In genomic region chr3:5520237-5520636, GRCh38 we compare ENCODE assay signal across 25 cellular contexts.
"Had no signal": no experiment of that assay in that cellular context is flagged by ENCODE, and none has a peak within 500 bp of the region (broad histone marks: within the 10 kb centered on the region; RNA-seq: fewer than 3 reads in every experiment).

No MANE protein-coding gene starts in this region.

- H3K79me2 ChIP-seq: hepatocyte had no signal

- H3K36me3 ChIP-seq: colonic mucosa, esophagus muscularis mucosa, left lung, right lobe of liver, thyroid gland, upper lobe of right lung had no signal

- H3K4me2 ChIP-seq: hepatocyte had no signal

- ATAC-seq: activated CD8-positive, alpha-beta memory T cell treated with anti-CD3 and anti-CD28 coated beads, Interleukin-2, amount 10 ng/mL, durations not matched to agents 7 days and 5 days; activated CD8-positive, alpha-beta T cell treated with anti-CD3 and anti-CD28 coated beads for 36 hours; left lung; naive thymus-derived CD4-positive, alpha-beta T cell; right lobe of liver; upper lobe of right lung had no signal

- H3K27ac ChIP-seq: colonic mucosa, dorsolateral prefrontal cortex, esophagus muscularis mucosa, hepatocyte, left lung, right lobe of liver, skin epidermis, thyroid gland, upper lobe of right lung, VCaP had no signal

- H3K4me3 ChIP-seq: colonic mucosa, dorsolateral prefrontal cortex, esophagus muscularis mucosa, hepatocyte, left lung, lung, right lobe of liver, skin epidermis, thyroid gland, upper lobe of right lung had no signal

- H3K4me1 ChIP-seq: colonic mucosa, esophagus muscularis mucosa, left lung, right lobe of liver, thyroid gland, upper lobe of right lung had no signal

- H3K27me3 ChIP-seq: colonic mucosa, dorsolateral prefrontal cortex, esophagus muscularis mucosa, hepatocyte, left lung, right lobe of liver, thyroid gland, upper lobe of right lung had no signal

- DNase-seq: activated CD4-positive, alpha-beta T cell treated with anti-CD3 and anti-CD28 coated beads, Interleukin-2, amount 10 ng/mL, durations not matched to agents 7 days and 5 days; activated CD4-positive, CD25-positive, alpha-beta regulatory T cell treated with anti-CD3 and anti-CD28 coated beads, Interleukin-2, amount 50 U/mL, for 72 hours; activated CD8-positive, alpha-beta memory T cell treated with anti-CD3 and anti-CD28 coated beads, Interleukin-2, amount 10 ng/mL, durations not matched to agents 7 days and 5 days; activated CD8-positive, alpha-beta T cell treated with anti-CD3 and anti-CD28 coated beads for 36 hours; activated effector memory CD4-positive, alpha-beta T cell treated with anti-CD3 and anti-CD28 coated beads, Interleukin-2, amount 50 U/mL, for 16 hours; activated naive CD4-positive, alpha-beta T cell treated with anti-CD3 and anti-CD28 coated beads, Interleukin-2, amount 10 ng/mL, durations not matched to agents 7 days and 5 days; activated T-cell treated with anti-CD3 and anti-CD28 coated beads for 4 hours; amygdala; colonic mucosa; dorsolateral prefrontal cortex; glutamatergic neuron; kidney glomerular epithelial cell; left lung; naive thymus-derived CD4-positive, alpha-beta T cell; occipital lobe; right lobe of liver; stimulated activated CD4-positive, alpha-beta T cell treated with anti-CD3 and anti-CD28 coated beads, Interleukin-1b, Interleukin-23, amount 100 ng/mL, for 48 hours; substantia nigra; thyroid gland; upper lobe of right lung had no signal

- H2AFZ ChIP-seq: hepatocyte had no signal

- H3K9me3 ChIP-seq: colonic mucosa, right lobe of liver, thyroid gland, upper lobe of right lung had no signal
